Comparison of ENCODE assay signal across 9 cellular contexts in the genomic region with DNA sequence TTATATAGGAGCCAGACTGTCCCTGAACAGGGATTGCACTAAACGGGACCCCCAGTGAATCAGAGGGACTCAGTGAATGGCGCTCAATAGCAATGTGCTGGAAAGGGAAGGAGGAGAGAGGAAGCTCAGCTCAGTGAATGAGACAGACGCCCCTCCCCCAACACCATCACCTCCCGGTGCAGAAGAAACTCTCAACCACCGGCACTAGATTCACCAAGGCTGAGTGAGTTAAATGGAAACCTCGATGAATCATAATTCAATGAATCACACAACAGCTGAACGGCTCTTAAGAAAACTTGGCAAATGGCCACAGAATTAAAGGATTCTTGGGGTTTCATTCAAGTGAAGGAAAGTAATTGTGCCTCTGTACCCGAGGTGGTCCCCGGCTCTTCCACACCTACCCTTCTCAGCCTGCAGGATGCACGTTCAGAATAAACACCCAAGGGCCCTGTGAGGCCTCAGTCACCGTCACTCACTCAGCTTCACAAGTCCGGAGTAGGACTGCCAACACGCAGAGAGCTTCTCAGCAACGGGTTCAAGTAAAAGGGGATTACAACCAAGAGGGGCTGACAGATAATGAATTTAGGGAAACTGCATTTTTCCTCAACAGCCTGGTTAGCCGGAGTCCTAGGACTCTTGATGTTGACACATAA. TPM values are rescaled to one million over a fixed set of nuclear protein-coding genes. Genes with fewer than 3 reads are reported as not detected.
A peak's percentile ranks its signal among the peaks of the same experiment; 100 is the strongest.
DNase-seq lines count a peak whose midpoint lies in the region; ATAC-seq and TF ChIP-seq lines count a peak whose summit lies in the region.
"Had no signal": no experiment of that assay in that cellular context is flagged by ENCODE, and none has a peak within 500 bp of the region (broad histone marks: within the 10 kb centered on the region; RNA-seq: fewer than 3 reads in every experiment).

No MANE protein-coding gene starts in this region.

- peak; percentile 80 to 92 for ATAC-seq in natural killer cell treated with Interleukin-12 subunit alpha and Interleukin-12 subunit beta and Interleukin-15 and Interleukin-18, amount 100 ng/mL, for 72 hours
- no peak for ATAC-seq in natural killer cell
- ATAC-seq in GM21528 (IDR thresholded peaks at IDR 0.05; ENCODE audit: low FRiP score, unreplicated experiment) = no peak
- ATAC-seq in left lobe of liver = no peak

- no peaks in the 10 kb centered on the region for H3K27me3 ChIP-seq in ascending aorta

- H3K4me3 ChIP-seq in ascending aorta = no peak overlapping the region

- H3K9me3 Mint-ChIP-seq in natural killer cell treated with Interleukin-12 subunit alpha and Interleukin-12 subunit beta and Interleukin-15 and Interleukin-18, amount 100 ng/mL, for 72 hours = no peaks in the 10 kb centered on the region
- H3K9me3 Mint-ChIP-seq in natural killer cell = no peaks in the 10 kb centered on the region

- no peak for TF ChIP-seq CTCF in natural killer cell (IDR thresholded peaks at IDR 0.05)
- no peak for TF ChIP-seq CTCF in ascending aorta (IDR thresholded peaks at IDR 0.05)

- no peaks in the 10 kb centered on the region for H3K36me3 Mint-ChIP-seq in natural killer cell treated with Interleukin-12 subunit alpha and Interleukin-12 subunit beta and Interleukin-15 and Interleukin-18, amount 100 ng/mL, for 72 hours
- no peaks in the 10 kb centered on the region for H3K36me3 Mint-ChIP-seq in natural killer cell

- H3K27ac Mint-ChIP-seq in natural killer cell treated with Interleukin-12 subunit alpha and Interleukin-12 subunit beta and Interleukin-15 and Interleukin-18, amount 100 ng/mL, for 72 hours = no peak overlapping the region
- H3K27ac Mint-ChIP-seq in natural killer cell = no peak overlapping the region

- H3K27me3 Mint-ChIP-seq in natural killer cell treated with Interleukin-12 subunit alpha and Interleukin-12 subunit beta and Interleukin-15 and Interleukin-18, amount 100 ng/mL, for 72 hours = peaks cover 7 to 24% of the 10 kb centered on the region in 2 donors
- peaks cover 2 to 10% of the 10 kb centered on the region in 2 donors for H3K27me3 Mint-ChIP-seq in natural killer cell (ENCODE audit: low read depth in 2 of 2)

- H3K4me1 ChIP-seq in ascending aorta = no peaks in the 10 kb centered on the region

- H3K9me3 ChIP-seq in ascending aorta = no peaks in the 10 kb centered on the region

- H3K4me1 Mint-ChIP-seq in natural killer cell treated with Interleukin-12 subunit alpha and Interleukin-12 subunit beta and Interleukin-15 and Interleukin-18, amount 100 ng/mL, for 72 hours (ENCODE audit: low read depth in 2 of 2) = peaks cover 18 to 34% of the 10 kb centered on the region in 2 donors
- peaks cover 14% of the 10 kb centered on the region in 2 donors for H3K4me1 Mint-ChIP-seq in natural killer cell

- intact Hi-C loops in natural killer cell (cut with micrococcal nuclease) (no loop called here), ascending aorta (cut with DNase I) (no loop called here)

- peak; percentile 64 for DNase-seq in natural killer cell treated with Interleukin-12 subunit alpha and Interleukin-12 subunit beta and Interleukin-15 and Interleukin-18, amount 100 ng/mL, for 72 hours (ENCODE audit: low spot score)
- DNase-seq in natural killer cell (no peak), glomerular visceral epithelial cell (ENCODE audit: extremely low spot score) (peak; percentile 93), NCI-H1048 (lab: John Stamatoyannopoulos, UW) (no peak), ascending aorta (ENCODE audit: low spot score in 2 of 2) (no peak), left lobe of liver (ENCODE audit: low spot score) (no peak)
- peak; percentile 40 for DNase-seq in activated CD4-positive, CD25-positive, alpha-beta regulatory T cell treated with anti-CD3 and anti-CD28 coated beads, Interleukin-2, amount 50 U/mL, for 72 hours
- DNase-seq: central memory CD4-positive, alpha-beta T cell had no signal

- H3K36me3 ChIP-seq in ascending aorta = no peaks in the 10 kb centered on the region

- peak overlapping the region; percentile 57 for H3K4me3 Mint-ChIP-seq in natural killer cell treated with Interleukin-12 subunit alpha and Interleukin-12 subunit beta and Interleukin-15 and Interleukin-18, amount 100 ng/mL, for 72 hours
- no peak overlapping the region for H3K4me3 Mint-ChIP-seq in natural killer cell

- H3K27ac ChIP-seq in ascending aorta = no peak overlapping the region

RNA-seq across cellular contexts. Expression of gene CRMP1, which starts 29.3 kb away (rescaled TPM):
- total RNA-seq in natural killer cell treated with Interleukin-12 subunit alpha and Interleukin-12 subunit beta and Interleukin-15 and Interleukin-18, amount 100 ng/mL, for 72 hours = not detected
- total RNA-seq in natural killer cell = not detected
- 1.9 TPM for total RNA-seq in ascending aorta
- 0.13 TPM for total RNA-seq in left lobe of liver

Comparison
In these comparisons a context has a peak if more than half of its experiments do, and no peak if none do; other contexts are left out.
1. ATAC-seq: peak in natural killer cell treated with Interleukin-12 subunit alpha and Interleukin-12 subunit beta and Interleukin-15 and Interleukin-18, amount 100 ng/mL, for 72 hours (2 of 2); none in natural killer cell (0 of 3), GM21528 (single experiment) and left lobe of liver (single experiment).
2. DNase-seq: peak in natural killer cell treated with Interleukin-12 subunit alpha and Interleukin-12 subunit beta and Interleukin-15 and Interleukin-18, amount 100 ng/mL, for 72 hours (single experiment), activated CD4-positive, CD25-positive, alpha-beta regulatory T cell treated with anti-CD3 and anti-CD28 coated beads, Interleukin-2, amount 50 U/mL, for 72 hours (single experiment) and glomerular visceral epithelial cell (single experiment); none in natural killer cell (single experiment), NCI-H1048 (single experiment), ascending aorta (0 of 2) and left lobe of liver (single experiment).